17 cellular contexts compared by ENCODE assay signal in genomic region chr17:62679866-62680377, GRCh38. TPM values are rescaled to one million over a fixed set of nuclear protein-coding genes. Genes with fewer than 3 reads are reported as not detected.
A peak's percentile ranks its signal among the peaks of the same experiment; 100 is the strongest.
DNase-seq lines count a peak whose midpoint lies in the region; ATAC-seq and TF ChIP-seq lines count a peak whose summit lies in the region.
"Had no signal": no experiment of that assay in that cellular context is flagged by ENCODE, and none has a peak within 500 bp of the region (broad histone marks: within the 10 kb centered on the region; RNA-seq: fewer than 3 reads in every experiment).

No MANE protein-coding gene starts in this region.

- TF ChIP-seq POLR2A in sigmoid colon (IDR thresholded peaks at IDR 0.05), result no peak

- 0 out of 3 replicates have a peak, but pooled peaks cover 3% of the 10 kb centered on the region for H3K4me1 Mint-ChIP-seq in GM23338
- no peaks in the 10 kb centered on the region for H3K4me1 Mint-ChIP-seq in osteocyte (ENCODE audit: unreplicated experiment)
- H3K4me1 Mint-ChIP-seq in glutamatergic neuron (ENCODE audit: low read depth, unreplicated experiment), result peaks cover 4% of the 10 kb centered on the region

- H2AFZ ChIP-seq in GM23338, result no peak overlapping the region

- ATAC-seq in GM23338, result peak; percentile 83
- ATAC-seq in RWPE2 (ENCODE audit: low read depth), result no peak
- ATAC-seq: CD8-positive, alpha-beta T cell had no signal

- TF ChIP-seq CTCF in GM23338 (conservative IDR thresholded peaks at IDR 0.05; ENCODE audit: low read depth in 2 of 2) (no peak), RWPE2 (IDR thresholded peaks at IDR 0.05; ENCODE audit: poor library complexity, severe bottlenecking) (no peak), sigmoid colon (IDR thresholded peaks at IDR 0.05) (no peak), osteocyte (IDR thresholded peaks at IDR 0.05) (no peak), glutamatergic neuron (IDR thresholded peaks at IDR 0.05; ENCODE audit: partially characterized antibody, unreplicated experiment) (no peak)

- H3K27ac Mint-ChIP-seq in GM23338 (no peak overlapping the region), osteocyte (ENCODE audit: unreplicated experiment) (no peak overlapping the region), glutamatergic neuron (ENCODE audit: unreplicated experiment) (no peak overlapping the region)
- H3K27ac Mint-ChIP-seq: CD8-positive, alpha-beta T cell had no signal

- H4K20me1 ChIP-seq in GM23338 (replicated peaks; ENCODE audit: insufficient read depth), result no peaks in the 10 kb centered on the region

- no peaks in the 10 kb centered on the region for H3K27me3 ChIP-seq in GM23338 (ENCODE audit: insufficient read depth)
- no peaks in the 10 kb centered on the region for H3K27me3 ChIP-seq in RWPE2 (ENCODE audit: insufficient read depth, poor library complexity, severe bottlenecking)
- no peaks in the 10 kb centered on the region for H3K27me3 ChIP-seq in sigmoid colon
- H3K27me3 ChIP-seq: BLaER1 treated with 17β-estradiol and CSF1 and Interleukin-3, amounts not matched to agents 10 nM and 100 nM; Peyer's patch had no signal

- no peaks in the 10 kb centered on the region for H3K79me2 ChIP-seq in GM23338 (replicated peaks; ENCODE audit: insufficient read depth)

- H3K27ac ChIP-seq in GM23338 (ENCODE audit: low read depth), result no peak overlapping the region
- H3K27ac ChIP-seq in RWPE2 (ENCODE audit: poor library complexity, severe bottlenecking), result no peak overlapping the region
- H3K27ac ChIP-seq in sigmoid colon, result no peak overlapping the region
- H3K27ac ChIP-seq: BLaER1 treated with 17β-estradiol and CSF1 and Interleukin-3, amounts not matched to agents 10 nM and 100 nM; Peyer's patch had no signal

- intact Hi-C loops in sigmoid colon (cut with DNase I), result no loop called here

- 91% methylated on average over 37 of the region's 37 CpGs for WGBS in sigmoid colon, 2 donors

- no peak overlapping the region for H3K4me2 ChIP-seq in GM23338
- H3K4me2 ChIP-seq: BLaER1 treated with 17β-estradiol and CSF1 and Interleukin-3, amounts not matched to agents 10 nM and 100 nM had no signal

- H3K9me3 ChIP-seq in RWPE2 (ENCODE audit: severe bottlenecking), result no peaks in the 10 kb centered on the region
- H3K9me3 ChIP-seq in sigmoid colon, result no peaks in the 10 kb centered on the region
- H3K9me3 ChIP-seq: BLaER1 treated with 17β-estradiol and CSF1 and Interleukin-3, amounts not matched to agents 10 nM and 100 nM; HAP-1; Peyer's patch had no signal

- no peaks in the 10 kb centered on the region for H3K4me1 ChIP-seq in GM23338 (ENCODE audit: insufficient read depth)
- H3K4me1 ChIP-seq in RWPE2 (ENCODE audit: insufficient read depth, poor library complexity, severe bottlenecking), result no peaks in the 10 kb centered on the region
- no peaks in the 10 kb centered on the region for H3K4me1 ChIP-seq in sigmoid colon
- H3K4me1 ChIP-seq: BLaER1 treated with 17β-estradiol and CSF1 and Interleukin-3, amounts not matched to agents 10 nM and 100 nM; HAP-1; Peyer's patch had no signal

- H3K9me3 Mint-ChIP-seq in GM23338 (no peaks in the 10 kb centered on the region), osteocyte (ENCODE audit: unreplicated experiment) (no peaks in the 10 kb centered on the region), glutamatergic neuron (ENCODE audit: unreplicated experiment) (no peaks in the 10 kb centered on the region)
- H3K9me3 Mint-ChIP-seq: CD8-positive, alpha-beta T cell had no signal

- H3F3A ChIP-seq in GM23338 (replicated peaks; ENCODE audit: low read depth), result no peaks in the 10 kb centered on the region

- H3K4me3 Mint-ChIP-seq in GM23338, result no peak overlapping the region
- no peak overlapping the region for H3K4me3 Mint-ChIP-seq in osteocyte (ENCODE audit: unreplicated experiment)
- H3K4me3 Mint-ChIP-seq in glutamatergic neuron (ENCODE audit: unreplicated experiment), result no peak overlapping the region
- H3K4me3 Mint-ChIP-seq: CD8-positive, alpha-beta T cell had no signal

- H3K9me2 ChIP-seq in GM23338 (ENCODE audit: insufficient read depth), result no peaks in the 10 kb centered on the region

- DNase-seq in GM23338 (ENCODE audit: low spot score) (peak; percentile 47), RWPE2 (ENCODE audit: low spot score) (peak; percentile 62), iPS-NIHi7 (ENCODE audit: extremely low spot score) (peak; percentile 73), sigmoid colon (peak; percentile 62), NCI-H1694 treated with DMSO at 0.1 percent for 48 hours (lab: John Stamatoyannopoulos, UW) (no peak), osteocyte (ENCODE audit: extremely low spot score, unreplicated experiment) (no peak), glutamatergic neuron (no peak)
- DNase-seq: CD8-positive, alpha-beta T cell; NCI-H1092 treated with DMSO at 0.1 percent for 48 hours; NCI-H2081 treated with DMSO at 0.1 percent for 48 hours; NCI-H510A; NCI-H748 treated with DMSO at 0.1 percent for 48 hours; NK-92 treated with Interleukin-12 subunit alpha and Interleukin-12 subunit beta, amount 100 ng/mL, for 24 hours; SHP77 treated with DMSO at 0.1 percent for 48 hours had no signal

- peaks cover 4% of the 10 kb centered on the region for H3K36me3 ChIP-seq in GM23338 (ENCODE audit: insufficient read depth)
- H3K36me3 ChIP-seq in RWPE2 (ENCODE audit: low read depth), result peaks cover 9% of the 10 kb centered on the region
- H3K36me3 ChIP-seq in sigmoid colon, result no peaks in the 10 kb centered on the region
- H3K36me3 ChIP-seq: Peyer's patch had no signal

- H3K4me3 ChIP-seq in GM23338 (no peak overlapping the region), RWPE2 (ENCODE audit: severe bottlenecking) (no peak overlapping the region), sigmoid colon (no peak overlapping the region)
- H3K4me3 ChIP-seq: BLaER1 treated with 17β-estradiol and CSF1 and Interleukin-3, amounts not matched to agents 10 nM and 100 nM; HAP-1; Peyer's patch had no signal

- H3K36me3 Mint-ChIP-seq in GM23338 (ENCODE audit: low read depth), result peaks cover 11% of the 10 kb centered on the region
- H3K36me3 Mint-ChIP-seq in osteocyte (ENCODE audit: unreplicated experiment), result peaks cover 45% of the 10 kb centered on the region
- peaks cover 5% of the 10 kb centered on the region for H3K36me3 Mint-ChIP-seq in glutamatergic neuron (ENCODE audit: unreplicated experiment)

- TF ChIP-seq EP300 in sigmoid colon (IDR thresholded peaks at IDR 0.05), result no peak

- H3K27me3 Mint-ChIP-seq in GM23338 (ENCODE audit: insufficient read depth, low read depth, poor library complexity) (no peaks in the 10 kb centered on the region), osteocyte (ENCODE audit: unreplicated experiment) (no peaks in the 10 kb centered on the region), glutamatergic neuron (ENCODE audit: unreplicated experiment) (no peaks in the 10 kb centered on the region)

TF ChIP-seq in GM23338, 12 proteins besides CTCF, POLR2A, EP300 and RAD21 (continues in another document):
- TF ChIP-seq ZNF331 (CRISPR knock-in tag; IDR thresholded peaks at IDR 0.05; ENCODE audit: low read depth) (no peak), REST (IDR thresholded peaks at IDR 0.05; ENCODE audit: unreplicated experiment) (no peak)

RNA-seq across cellular contexts. Expression of gene MRC2, which starts 52.5 kb away (rescaled TPM):
- 29.4 and 38.6 TPM in 2 replicates for total RNA-seq in GM23338 (2014; rRNA removed; shearing (Covaris generic))
- polyA plus RNA-seq in GM23338 (2016; fragmentation: Nextera tagmentation; extraction: Ambion mirVana) (8.0 and 8.3 TPM in 2 replicates), sigmoid colon (1 to 10 TPM; 2.5 to 6.9 (median 3.0) TPM)
- total RNA-seq in sigmoid colon (10 to 100 TPM; 19.6 to 94.4 (median 29.1) TPM), osteocyte (418 and 419 TPM in 2 replicates), glutamatergic neuron (ENCODE audit: unreplicated experiment) (24.0 TPM)

Comparison
In these comparisons a context has a peak if more than half of its experiments do, and no peak if none do; other contexts are left out.
1. DNase-seq: peak in GM23338 (single experiment), RWPE2 (single experiment), iPS-NIHi7 (single experiment) and sigmoid colon (single experiment); none in NCI-H1694 treated with DMSO at 0.1 percent for 48 hours (single experiment), osteocyte (single experiment) and glutamatergic neuron (single experiment).